7 cellular contexts compared by ENCODE assay signal in genomic region chr9:75265525-75265972, GRCh38.
DNase-seq lines count a peak whose midpoint lies in the region; ATAC-seq and FAIRE-seq lines count a peak whose summit lies in the region.

No MANE protein-coding gene starts in this region.

- no CpG with 5 or more reads among the region's 3 CpGs for WGBS in iPS DF 6.9 (ENCODE audit: insufficient coverage, insufficient read length)

- H3K27me3 ChIP-seq in iPS DF 6.9 (ENCODE audit: control insufficient read depth, insufficient read depth, low read length) = no peaks in the 10 kb centered on the region

- DNase-seq in HTR-8/SVneo (ENCODE audit: insufficient read length, low spot score) (peak; percentile 38), SK-N-DZ (ENCODE audit: low spot score) (peak; percentile 30), astrocyte of the hippocampus (ENCODE audit: low read depth, low spot score) (peak; percentile 75), iPS DF 6.9 (ENCODE audit: low read depth, low spot score) (peak; percentile 22)
- DNase-seq in stimulated activated CD4-positive, alpha-beta T cell treated with anti-CD3 and anti-CD28 coated beads, Interleukin-15, amount 100 ng/mL, for 48 hours (ENCODE audit: low read depth in 2 of 2) = peak; percentile 8 to 17

- H3K4me1 ChIP-seq in iPS DF 6.9 (ENCODE audit: control insufficient read depth, insufficient read depth, low read length) = no peaks in the 10 kb centered on the region

- peak; percentile 71 for ATAC-seq in GM21367 (IDR thresholded peaks at IDR 0.05; ENCODE audit: unreplicated experiment)

- peak; percentile 89 for FAIRE-seq in G401.6 (lab: Jason Lieb, UNC)
- FAIRE-seq in HTR-8/SVneo (lab: Jason Lieb, UNC) = no peak

- no peaks in the 10 kb centered on the region for H3K36me3 ChIP-seq in iPS DF 6.9 (ENCODE audit: control insufficient read depth, insufficient read depth, low read length)

- no peak overlapping the region for H3K27ac ChIP-seq in iPS DF 6.9 (ENCODE audit: low read length)

- H3K9me3 ChIP-seq in iPS DF 6.9 (ENCODE audit: control insufficient read depth, insufficient read depth, low read length) = no peaks in the 10 kb centered on the region; the same call in 1 of the 2 replicates

- H3K4me3 ChIP-seq in iPS DF 6.9 (ENCODE audit: low read length) = no peak overlapping the region

Comparison
In these comparisons a context has a peak if more than half of its experiments do, and no peak if none do; other contexts are left out.
1. DNase-seq: peak in every context shown above with its lines; median percentile 75 in astrocyte of the hippocampus; 38 in HTR-8/SVneo; 30 in SK-N-DZ; 22 in iPS DF 6.9; 12 in stimulated activated CD4-positive, alpha-beta T cell treated with anti-CD3 and anti-CD28 coated beads, Interleukin-15, amount 100 ng/mL, for 48 hours.